Comparison of ENCODE assay signal across 18 cellular contexts in the genomic region with DNA sequence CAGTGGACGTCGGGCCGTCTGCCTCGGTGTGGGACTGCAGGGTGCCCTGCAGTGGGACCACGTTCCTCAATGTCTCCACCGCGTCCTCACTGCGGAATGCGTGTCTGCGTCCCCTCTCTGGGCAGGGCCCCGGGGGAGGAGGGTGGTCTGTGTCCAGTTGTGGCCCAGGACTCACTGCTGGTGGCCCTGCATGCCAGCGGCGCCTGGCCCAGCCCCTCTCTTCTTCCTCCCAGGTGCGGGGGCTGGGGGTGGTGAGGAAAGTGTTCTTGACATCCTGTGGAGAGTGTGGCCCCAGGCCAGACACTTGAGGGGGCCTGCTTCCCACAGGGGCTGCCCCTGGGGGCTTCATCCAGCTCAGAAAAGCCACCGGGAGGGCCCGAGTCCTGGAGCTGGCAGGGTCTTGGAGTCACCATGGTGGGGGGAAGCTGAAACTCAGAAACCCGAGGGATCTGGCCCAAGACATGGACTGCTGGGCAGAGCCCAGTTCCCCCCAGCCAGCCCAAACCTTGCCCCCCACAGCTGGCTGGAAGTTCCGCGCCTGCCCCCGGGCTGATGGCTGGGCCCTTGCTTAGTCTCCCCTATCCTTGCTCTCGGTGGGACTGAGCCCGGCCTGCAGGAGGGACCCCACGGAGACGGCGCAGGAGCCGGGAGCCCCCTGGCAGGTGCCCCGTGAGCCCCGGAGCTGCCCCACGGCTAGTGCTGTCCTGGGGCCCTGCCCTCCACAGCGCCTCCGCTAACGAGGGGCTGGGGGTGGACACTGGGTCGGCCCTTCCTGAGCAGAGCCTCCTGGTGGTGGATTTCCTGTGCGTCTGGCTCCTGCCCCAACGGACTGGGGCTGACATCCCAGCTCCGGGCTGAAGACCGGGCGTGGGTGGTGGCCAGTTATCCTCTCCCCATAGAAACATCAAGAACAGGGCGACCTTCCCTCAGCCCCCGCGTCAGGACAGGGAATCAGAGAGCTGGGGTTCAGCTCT. TPM values are rescaled to one million over a fixed set of nuclear protein-coding genes. Genes with fewer than 3 reads are reported as not detected.
DNase-seq lines count a peak whose midpoint lies in the region; ATAC-seq, FAIRE-seq and TF ChIP-seq lines count a peak whose summit lies in the region.
"Had no signal": no experiment of that assay in that cellular context is flagged by ENCODE, and none has a peak within 500 bp of the region (broad histone marks: within the 10 kb centered on the region; RNA-seq: fewer than 3 reads in every experiment).

No MANE protein-coding gene starts in this region.

- H3K79me2 ChIP-seq in SK-N-SH (ENCODE audit: insufficient read depth) (no peaks in the 10 kb centered on the region), endothelial cell of umbilical vein (ENCODE audit: control insufficient read depth, insufficient read depth, low read length) (no peaks in the 10 kb centered on the region)

- CTCF ChIA-PET in SK-N-SH (lab: Yijun Ruan, JAX): interaction anchor here (0.7 to 1.5 kb wide), 4 partner anchors 12 to 175 kb away, joined by 3 to 9 read pairs (median 3); no protein-coding TSS in a partner anchor
- CTCF ChIA-PET in endothelial cell of umbilical vein (lab: Charles Lee): interaction anchor here (1.1 kb wide), 1 partner anchor 15 kb away, joined by 3 read pairs; no protein-coding TSS in a partner anchor

- H3K27me3 Mint-ChIP-seq in type B pancreatic cell: peaks cover 11% of the 10 kb centered on the region

- TF ChIP-seq CTCF in SK-N-SH (IDR thresholded peaks at IDR 0.05): 0 out of 2 replicates have a peak, but pooled peaks have one; percentile 14
- TF ChIP-seq CTCF in endothelial cell of umbilical vein (IDR thresholded peaks at IDR 0.05; ENCODE audit: extremely low read depth in 1 of 2, insufficient read depth in 1 of 2, low read depth in 1 of 2, low read length in 2 of 2): peak; percentile 9 to 21
- peak in 1 of 4 donors; percentile 10 for TF ChIP-seq CTCF in right lobe of liver (IDR thresholded peaks at IDR 0.05)
- TF ChIP-seq CTCF in type B pancreatic cell (conservative IDR thresholded peaks at IDR 0.05): peak; percentile 61

- no peaks in the 10 kb centered on the region for H4K20me1 ChIP-seq in SK-N-SH (ENCODE audit: insufficient read depth)
- H4K20me1 ChIP-seq in endothelial cell of umbilical vein (replicated peaks; ENCODE audit: control insufficient read depth, extremely low read depth, insufficient read depth, low read length): no peaks in the 10 kb centered on the region

- intact Hi-C loops in endothelial cell of umbilical vein (cut with micrococcal nuclease) (no loop called here), right lobe of liver (cut with DNase I) (no loop called here)

- TF ChIP-seq POLR2A in endothelial cell of umbilical vein (IDR thresholded peaks at IDR 0.05; ENCODE audit: low read depth, low read length) (no peak), right lobe of liver (IDR thresholded peaks at IDR 0.05) (no peak)

- BruUV-seq in endothelial cell of umbilical vein (replicated peaks; lab: Mats Ljungman, UMichigan): no TSS peak

- H3K9me3 Mint-ChIP-seq in type B pancreatic cell: no peaks in the 10 kb centered on the region
- H3K9me3 Mint-ChIP-seq: dendritic cell treated with granulocyte-macrophage colony-stimulating factor and Interleukin-4, amounts not matched to agents 40 ng/mL and 50 ng/mL, for 4 days; IgD-negative memory B cell; immature natural killer cell; stimulated activated effector memory CD8-positive, alpha-beta T cell treated with anti-CD3 and anti-CD28 coated beads, Interleukin-12 subunit alpha, Interleukin-12 subunit beta, amount 100 ng/mL, for 72 hours had no signal

- H3K4me1 Mint-ChIP-seq in type B pancreatic cell (ENCODE audit: unreplicated experiment): no peaks in the 10 kb centered on the region
- H3K4me1 Mint-ChIP-seq: IgD-negative memory B cell; immature natural killer cell; stimulated activated effector memory CD8-positive, alpha-beta T cell treated with anti-CD3 and anti-CD28 coated beads, Interleukin-12 subunit alpha, Interleukin-12 subunit beta, amount 100 ng/mL, for 72 hours had no signal

- H3F3A ChIP-seq in SK-N-SH (replicated peaks; ENCODE audit: insufficient read depth): peaks cover 7% of the 10 kb centered on the region

- no peak overlapping the region for H3K4me2 ChIP-seq in SK-N-SH
- no peak overlapping the region for H3K4me2 ChIP-seq in endothelial cell of umbilical vein (ENCODE audit: insufficient read depth, low read length)

- no peaks in the 10 kb centered on the region for H3K36me3 Mint-ChIP-seq in type B pancreatic cell
- H3K36me3 Mint-ChIP-seq: IgD-negative memory B cell; immature natural killer cell; stimulated activated effector memory CD8-positive, alpha-beta T cell treated with anti-CD3 and anti-CD28 coated beads, Interleukin-12 subunit alpha, Interleukin-12 subunit beta, amount 100 ng/mL, for 72 hours had no signal

- dilution Hi-C loops in endothelial cell of umbilical vein (cut with MboI; ENCODE audit: extremely low pct_ligation_motif_present, low sequenced_read_pairs): no loop called here

- H3K4me1 ChIP-seq in SK-N-SH (ENCODE audit: control insufficient read depth in 1 of 2, insufficient read depth in 2 of 2, low read depth in 1 of 2, low read length in 1 of 2): no peaks in the 10 kb centered on the region; a peak in 1 of 4 replicates
- no peaks in the 10 kb centered on the region for H3K4me1 ChIP-seq in endothelial cell of umbilical vein (ENCODE audit: control insufficient read depth, extremely low read depth, insufficient read depth, low read length)
- peaks cover 0 to 17% (median 6%) of the 10 kb centered on the region in 4 donors for H3K4me1 ChIP-seq in right lobe of liver

- no peak overlapping the region for H3K27ac Mint-ChIP-seq in type B pancreatic cell
- H3K27ac Mint-ChIP-seq: dendritic cell treated with granulocyte-macrophage colony-stimulating factor and Interleukin-4, amounts not matched to agents 40 ng/mL and 50 ng/mL, for 4 days; immature natural killer cell; stimulated activated effector memory CD8-positive, alpha-beta T cell treated with anti-CD3 and anti-CD28 coated beads, Interleukin-12 subunit alpha, Interleukin-12 subunit beta, amount 100 ng/mL, for 72 hours had no signal

- no peaks in the 10 kb centered on the region for H3K9me2 ChIP-seq in SK-N-SH

- no peak overlapping the region for H3K4me3 ChIP-seq in SK-N-SH (ENCODE audit: low read depth in 2 of 2, low read length in 1 of 2)
- H3K4me3 ChIP-seq in endothelial cell of umbilical vein (replicated peaks in 1 of 3; ENCODE audit: insufficient read depth in 1 of 3, low read depth in 1 of 3, low read length in 3 of 3): no peak overlapping the region
- H3K4me3 ChIP-seq in right lobe of liver: no peak overlapping the region
- H3K4me3 ChIP-seq: Peyer's patch had no signal

- H3K27me3 ChIP-seq in SK-N-SH (ENCODE audit: insufficient read depth) (no peaks in the 10 kb centered on the region; the same call in 1 of the 2 replicates), endothelial cell of umbilical vein (ENCODE audit: control insufficient read depth in 2 of 2, insufficient read depth in 2 of 2, low read length in 2 of 2) (peaks cover 7 to 9% of the 10 kb centered on the region in 2 experiments), right lobe of liver (no peaks in the 10 kb centered on the region)

- no peak overlapping the region for H3K9ac ChIP-seq in SK-N-SH
- H3K9ac ChIP-seq in endothelial cell of umbilical vein (replicated peaks; ENCODE audit: extremely low read depth, insufficient read depth, low read length): no peak overlapping the region

- no peak for DNase-seq in SK-N-SH
- no peak for DNase-seq in endothelial cell of umbilical vein (ENCODE audit: low read depth, low spot score)
- peak in 2 of 3 donors; percentile 17 to 51 for DNase-seq in right lobe of liver
- DNase-seq in type B pancreatic cell (ENCODE audit: extremely low spot score, unreplicated experiment): no peak
- DNase-seq in NCI-H2171 (lab: John Stamatoyannopoulos, UW): no peak
- DNase-seq in activated CD4-positive, CD25-positive, alpha-beta regulatory T cell (lab: John Stamatoyannopoulos, UW): no peak
- DNase-seq: 8988T; activated CD8-positive, alpha-beta memory T cell treated with anti-CD3 and anti-CD28 coated beads, Interleukin-2, amount 50 U/mL, for 48 hours; immature natural killer cell; NCI-H1105; NCI-H510A; Peyer's patch; stimulated activated CD4-positive, alpha-beta T cell treated with anti-CD3 and anti-CD28 coated beads, Interleukin-4, amount 100 ng/mL, for 4 hours had no signal

- ATAC-seq in SK-N-SH treated with all-trans-retinoic acid at 6 μM for 48 hours: no peak
- ATAC-seq in right lobe of liver: no peak
- no peak for ATAC-seq in HG02759 (IDR thresholded peaks at IDR 0.05; ENCODE audit: unreplicated experiment)
- ATAC-seq: stimulated activated effector memory CD8-positive, alpha-beta T cell treated with anti-CD3 and anti-CD28 coated beads, Interleukin-12 subunit alpha, Interleukin-12 subunit beta, amount 100 ng/mL, for 72 hours had no signal

- H3K9me1 ChIP-seq in endothelial cell of umbilical vein (replicated peaks; ENCODE audit: control insufficient read depth, extremely low read depth, insufficient read depth, low read length): no peaks in the 10 kb centered on the region

- H3K27ac ChIP-seq in SK-N-SH (ENCODE audit: low read depth in 2 of 2, low read length in 1 of 2) (no peak overlapping the region), endothelial cell of umbilical vein (ENCODE audit: insufficient read depth, low read depth, low read length) (no peak overlapping the region), right lobe of liver (no peak overlapping the region)
- H3K27ac ChIP-seq: Peyer's patch had no signal

- FAIRE-seq in endothelial cell of umbilical vein (lab: Jason Lieb, UNC): no peak

- no peaks in the 10 kb centered on the region for H3K36me3 ChIP-seq in SK-N-SH (replicated peaks in 1 of 2; ENCODE audit: control insufficient read depth in 1 of 2, insufficient read depth in 2 of 2, low read length in 1 of 2)
- no peaks in the 10 kb centered on the region for H3K36me3 ChIP-seq in endothelial cell of umbilical vein (ENCODE audit: control insufficient read depth in 2 of 2, extremely low read depth in 1 of 2, insufficient read depth in 2 of 2, low read length in 2 of 2)
- no peaks in the 10 kb centered on the region for H3K36me3 ChIP-seq in right lobe of liver
- H3K36me3 ChIP-seq: Peyer's patch had no signal

- TF ChIP-seq RAD21 in SK-N-SH (IDR thresholded peaks at IDR 0.05; ENCODE audit: low read length): no peak

- H2AFZ ChIP-seq in SK-N-SH (ENCODE audit: low read depth) (no peak overlapping the region), endothelial cell of umbilical vein (ENCODE audit: low read depth, low read length) (no peak overlapping the region)

- POLR2A ChIA-PET in SK-N-SH (lab: Yijun Ruan, JAX) (no interaction called here), endothelial cell of umbilical vein (lab: Charles Lee) (no interaction called here)

- H3K4me3 Mint-ChIP-seq in type B pancreatic cell: no peak overlapping the region
- H3K4me3 Mint-ChIP-seq: dendritic cell treated with granulocyte-macrophage colony-stimulating factor and Interleukin-4, amounts not matched to agents 40 ng/mL and 50 ng/mL, for 4 days; stimulated activated effector memory CD8-positive, alpha-beta T cell treated with anti-CD3 and anti-CD28 coated beads, Interleukin-12 subunit alpha, Interleukin-12 subunit beta, amount 100 ng/mL, for 72 hours had no signal

- WGBS in SK-N-SH (ENCODE audit: low lambda C conversion rate): 71% methylated on average over 6 of the region's 41 CpGs
- 85% methylated on average over 6 of the region's 41 CpGs for WGBS in right lobe of liver (ENCODE audit: insufficient coverage, low coverage, low lambda C conversion rate, missing lambda C conversion rate)

- TF ChIP-seq EP300 in SK-N-SH (IDR thresholded peaks at IDR 0.05; ENCODE audit: borderline replicate concordance in 1 of 2, low read depth in 1 of 2, low read length in 1 of 2): no peak

- H3K9me3 ChIP-seq in SK-N-SH: no peaks in the 10 kb centered on the region
- H3K9me3 ChIP-seq in endothelial cell of umbilical vein (replicated peaks; ENCODE audit: control insufficient read depth, insufficient read depth, low read length): no peaks in the 10 kb centered on the region
- no peaks in the 10 kb centered on the region for H3K9me3 ChIP-seq in right lobe of liver
- H3K9me3 ChIP-seq: Peyer's patch had no signal

RNA-seq across cellular contexts. Expression of a gene that starts 2.9 kb away (rescaled TPM):
- polyA plus RNA-seq in SK-N-SH (2012; rRNA removed): 0.05 TPM in 1 of 2 replicates, not detected in the other
- polyA plus RNA-seq in SK-N-SH (2012; cell fraction: cytosol; rRNA removed): 0.01 TPM in 2 replicates
- 0.02 and 0.08 TPM in 2 replicates for polyA plus RNA-seq in SK-N-SH (2012; cell fraction: nucleus; rRNA removed)
- total RNA-seq in endothelial cell of umbilical vein: not detected in 2 replicates
- polyA plus RNA-seq in endothelial cell of umbilical vein: not detected in 2 replicates
- polyA plus RNA-seq in endothelial cell of umbilical vein (2011; cell fraction: cytosol; rRNA removed): not detected in 2 replicates
- polyA plus RNA-seq in endothelial cell of umbilical vein (2011; cell fraction: nucleus; rRNA removed): 0.07 TPM in 1 of 2 replicates, not detected in the other
- polyA plus RNA-seq in endothelial cell of umbilical vein (2012): not detected in 2 replicates
- 0.19 TPM in 1 of 2 replicates, not detected in the other for polyA minus RNA-seq in endothelial cell of umbilical vein
- polyA minus RNA-seq in endothelial cell of umbilical vein (2011; cell fraction: cytosol; rRNA and poly(A)+ RNA removed): not detected
- polyA minus RNA-seq in endothelial cell of umbilical vein (2011; cell fraction: nucleus; rRNA and poly(A)+ RNA removed): not detected in 2 replicates
- 1 to 10 TPM in 4 of 6 experiments, under 1 TPM in 2; 0.73 to 2.4 (median 1.5) TPM for total RNA-seq in right lobe of liver
- 0.55 and 0.72 TPM in 2 replicates for total RNA-seq in type B pancreatic cell (ENCODE audit: low replicate concordance)

RNA-seq across cellular contexts. Expression of a gene that starts 24.2 kb away (rescaled TPM):
- polyA plus RNA-seq in SK-N-SH (2012; rRNA removed) (0.37 and 0.43 TPM in 2 replicates), endothelial cell of umbilical vein (0.24 and 0.36 TPM in 2 replicates)
- polyA plus RNA-seq in SK-N-SH (2012; cell fraction: cytosol; rRNA removed): 0.03 and 0.04 TPM in 2 replicates
- polyA plus RNA-seq in SK-N-SH (2012; cell fraction: nucleus; rRNA removed): 4.3 and 4.4 TPM in 2 replicates
- total RNA-seq in endothelial cell of umbilical vein (0.42 and 0.49 TPM in 2 replicates), right lobe of liver (100 to 1,000 TPM in 5 of 6 experiments, 10 to 100 TPM in 1; 73.9 to 176 (median 140) TPM), type B pancreatic cell (ENCODE audit: low replicate concordance) (1.2 and 2.4 TPM in 2 replicates)
- polyA plus RNA-seq in endothelial cell of umbilical vein (2011; cell fraction: cytosol; rRNA removed): 0.07 TPM in 1 of 2 replicates, not detected in the other
- 2.2 and 2.6 TPM in 2 replicates for polyA plus RNA-seq in endothelial cell of umbilical vein (2011; cell fraction: nucleus; rRNA removed)
- polyA plus RNA-seq in endothelial cell of umbilical vein (2012): 0.35 TPM in 1 of 2 replicates, not detected in the other
- 0.56 TPM in 1 of 2 replicates, not detected in the other for polyA minus RNA-seq in endothelial cell of umbilical vein
- not detected for polyA minus RNA-seq in endothelial cell of umbilical vein (2011; cell fraction: cytosol; rRNA and poly(A)+ RNA removed)
- 0.43 and 0.63 TPM in 2 replicates for polyA minus RNA-seq in endothelial cell of umbilical vein (2011; cell fraction: nucleus; rRNA and poly(A)+ RNA removed)
- total RNA-seq: Peyer's patch had no signal
- polyA plus RNA-seq: IgD-negative memory B cell, immature natural killer cell had no signal

Comparison
In these comparisons a context has a peak if more than half of its experiments do, and no peak if none do; other contexts are left out.
1. DNase-seq: peak in right lobe of liver (2 of 3); none in SK-N-SH (single experiment), endothelial cell of umbilical vein (single experiment), type B pancreatic cell (single experiment), NCI-H2171 (single experiment) and activated CD4-positive, CD25-positive, alpha-beta regulatory T cell (0 of 4).
2. RNA of a gene that starts 24.2 kb away (total RNA-seq): 73.9 to 176 TPM in right lobe of liver; 1.2 to 2.4 TPM in type B pancreatic cell and 0.42 to 0.49 TPM in endothelial cell of umbilical vein; every median in the first group is over 10 times any median in the second.